ENCODE assay signal across 29 cellular contexts in the genomic region with DNA sequence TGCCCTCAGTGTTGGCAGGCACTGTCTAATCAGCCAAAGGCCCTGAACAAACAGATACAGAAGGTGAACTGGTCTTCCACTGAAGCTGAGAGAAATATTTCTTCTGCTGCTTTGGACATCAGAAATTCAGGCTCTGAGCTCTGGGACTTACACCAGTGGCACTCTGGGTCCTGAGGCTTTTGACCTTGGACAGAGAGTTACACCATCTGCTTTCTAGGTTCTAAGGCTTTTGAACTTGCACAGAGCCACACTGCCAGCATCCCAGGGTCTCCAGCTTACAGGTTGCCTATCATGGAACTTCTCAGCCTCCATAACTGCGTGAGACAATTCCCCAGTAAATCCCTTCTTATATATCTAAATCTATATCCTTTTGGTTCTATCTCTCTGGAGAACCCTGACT.
"Had no signal": no experiment of that assay in that cellular context is flagged by ENCODE, and none has a peak within 500 bp of the region (broad histone marks: within the 10 kb centered on the region; RNA-seq: fewer than 3 reads in every experiment).

No MANE protein-coding gene starts in this region.

- FAIRE-seq: islet of Langerhans, kidney, small intestine had no signal

- H3K9me3 Mint-ChIP-seq: natural killer cell had no signal

- H3K4me3 Mint-ChIP-seq: immature natural killer cell; mesothelial cell of epicardium; naive B cell; natural killer cell; nephron progenitor cell; neural progenitor cell; stimulated activated naive B cell treated with anti-CD40 and anti-IgM and Interleukin-4, amounts not matched to agents 10 μg/mL and 1 μg/mL and 100 μg/mL, for 72 hours had no signal

- H3K27ac Mint-ChIP-seq: immature natural killer cell; mesothelial cell of epicardium; naive B cell; natural killer cell; nephron progenitor cell; neural progenitor cell; progenitor cell of endocrine pancreas; stimulated activated naive B cell treated with anti-CD40 and anti-IgM and Interleukin-4, amounts not matched to agents 10 μg/mL and 1 μg/mL and 100 μg/mL, for 72 hours had no signal

- H3K36me3 Mint-ChIP-seq: immature natural killer cell; mesothelial cell of epicardium; natural killer cell; neural progenitor cell; stimulated activated naive B cell treated with anti-CD40 and anti-IgM and Interleukin-4, amounts not matched to agents 10 μg/mL and 1 μg/mL and 100 μg/mL, for 72 hours had no signal

- H3K36me3 ChIP-seq: left lung, lower lobe of right lung, neural progenitor cell, neutrophil, ovary, right atrium auricular region, stomach, thyroid gland, transverse colon, upper lobe of left lung had no signal

- H3K4me2 ChIP-seq: neural progenitor cell had no signal

- H3K4me3 ChIP-seq: left lung, lower lobe of right lung, neural progenitor cell, ovary, right atrium auricular region, stomach, testis, thyroid gland, transverse colon, upper lobe of left lung had no signal

- H3K27me3 Mint-ChIP-seq: progenitor cell of endocrine pancreas had no signal

- ATAC-seq: left colon; left lung; lower lobe of right lung; natural killer cell; sciatic nerve; stimulated activated naive B cell treated with anti-CD40 and anti-IgM and Interleukin-4, amounts not matched to agents 10 μg/mL and 1 μg/mL and 100 μg/mL, for 72 hours; stimulated activated naive CD8-positive, alpha-beta T cell treated with anti-CD3 and anti-CD28 coated beads, Interleukin-15, Interleukin-2, amounts not matched to agents 100 U/mL and 50 U/mL, for 24 hours had no signal

- H3K27me3 ChIP-seq: left lung, neural progenitor cell, neutrophil, ovary, right atrium auricular region, stomach, testis, thyroid gland, transverse colon, upper lobe of left lung had no signal

- H3K27ac ChIP-seq: left lung, lower lobe of right lung, neural progenitor cell, neutrophil, ovary, right atrium auricular region, stomach, testis, thyroid gland, transverse colon, upper lobe of left lung had no signal

- H3K4me1 ChIP-seq: left lung, lower lobe of right lung, testis, thyroid gland, upper lobe of left lung had no signal

- DNase-seq: hypothalamus; immature natural killer cell; kidney; left colon; left lung; lower lobe of right lung; mesendoderm; naive B cell; natural killer cell; nephron progenitor cell; occipital lobe; ovary; small intestine; stimulated activated CD4-positive, alpha-beta T cell treated with anti-CD3 and anti-CD28 coated beads, Interleukin-1b, Interleukin-23, amount 100 ng/mL, for 48 hours; stimulated activated CD4-positive, alpha-beta T cell treated with anti-CD3 and anti-CD28 coated beads, Interleukin-4, amount 100 ng/mL, for 1 hour; stimulated activated naive B cell treated with anti-CD40 and anti-IgM and Interleukin-4, amounts not matched to agents 10 μg/mL and 1 μg/mL and 100 μg/mL, for 72 hours; stimulated activated naive CD8-positive, alpha-beta T cell treated with anti-CD3 and anti-CD28 coated beads, Interleukin-15, Interleukin-2, amounts not matched to agents 100 U/mL and 50 U/mL, for 24 hours; stomach; testis; thyroid gland; transverse colon; upper lobe of left lung had no signal

- H3K9me3 ChIP-seq: left lung, lower lobe of right lung, neutrophil, ovary, right atrium auricular region, stomach, testis, thyroid gland, transverse colon, upper lobe of left lung had no signal

- H3K4me1 Mint-ChIP-seq: immature natural killer cell; naive B cell; natural killer cell; stimulated activated naive B cell treated with anti-CD40 and anti-IgM and Interleukin-4, amounts not matched to agents 10 μg/mL and 1 μg/mL and 100 μg/mL, for 72 hours had no signal

- H2AFZ ChIP-seq: neural progenitor cell had no signal

- H3K9ac ChIP-seq: neural progenitor cell had no signal
